ENCODE assay signal across 14 cellular contexts in the genomic region with DNA sequence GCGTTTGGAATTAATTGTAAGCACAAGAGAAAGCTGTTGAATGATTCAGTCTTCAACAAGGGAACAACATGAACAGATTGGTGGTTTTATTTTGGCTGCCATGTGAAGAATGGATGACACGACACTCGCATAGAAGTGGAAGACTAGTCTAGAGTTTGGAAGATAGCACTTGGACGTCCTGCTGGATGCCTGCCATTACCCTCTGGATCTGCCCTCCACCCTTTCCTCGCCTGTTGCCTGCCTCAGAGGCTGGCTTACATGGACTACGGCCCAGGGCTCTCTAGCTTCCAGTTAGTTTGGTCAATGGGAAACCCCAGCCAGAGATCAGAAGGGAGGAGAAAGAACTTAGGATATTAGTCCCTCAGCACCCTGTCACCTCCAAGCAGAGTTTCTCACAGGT.
DNase-seq lines count a peak whose midpoint lies in the region; ATAC-seq and TF ChIP-seq lines count a peak whose summit lies in the region.
"Had no signal": no experiment of that assay in that cellular context is flagged by ENCODE, and none has a peak within 500 bp of the region (broad histone marks: within the 10 kb centered on the region; RNA-seq: fewer than 3 reads in every experiment).

No MANE protein-coding gene starts in this region.

- H3K9ac ChIP-seq in mesenchymal stem cell (ENCODE audit: low read length) = no peak overlapping the region
- H3K9ac ChIP-seq: GM23248 had no signal

- no peak overlapping the region for H3K23ac ChIP-seq in mesenchymal stem cell (ENCODE audit: low read length in 2 of 2)

- no peak overlapping the region for H3K18ac ChIP-seq in mesenchymal stem cell (ENCODE audit: low read depth in 1 of 2, low read length in 2 of 2)

- H3K79me2 ChIP-seq in DOHH2 (ENCODE audit: control insufficient read depth, low read length) = no peaks in the 10 kb centered on the region

- no peaks in the 10 kb centered on the region for H4K20me1 ChIP-seq in DOHH2 (ENCODE audit: control insufficient read depth, insufficient read depth, low read depth, low read length)

- H3F3A ChIP-seq in DOHH2 (ENCODE audit: control insufficient read depth, insufficient read depth) = no peaks in the 10 kb centered on the region

- TF ChIP-seq CTCF in DOHH2 (IDR thresholded peaks at IDR 0.05; ENCODE audit: low read depth, low read length, poor library complexity, severe bottlenecking) = no peak

- H2AK5ac ChIP-seq in mesenchymal stem cell (ENCODE audit: low read length, severe bottlenecking) = no peak overlapping the region

- H3K4me1 ChIP-seq in DOHH2 (ENCODE audit: control insufficient read depth, low read length) (peaks cover 17% of the 10 kb centered on the region), mesenchymal stem cell (ENCODE audit: control insufficient read depth, insufficient read depth, low read depth, low read length) (no peaks in the 10 kb centered on the region)
- H3K4me1 ChIP-seq: A549, BE2C, Caco-2 had no signal

- no peak overlapping the region for H2BK12ac ChIP-seq in mesenchymal stem cell (ENCODE audit: low read length in 2 of 2)

- H4K91ac ChIP-seq in mesenchymal stem cell (ENCODE audit: low read length) = no peak overlapping the region

- H3K9me2 ChIP-seq in DOHH2 (replicated peaks; ENCODE audit: control insufficient read depth, low read length) = no peaks in the 10 kb centered on the region

- 83% methylated on average over 4 of the region's 6 CpGs for WGBS in mesenchymal stem cell

- H3K9me3 ChIP-seq in DOHH2 (ENCODE audit: control insufficient read depth, insufficient read depth, low read length) = no peaks in the 10 kb centered on the region
- no peaks in the 10 kb centered on the region for H3K9me3 ChIP-seq in mesenchymal stem cell (ENCODE audit: control insufficient read depth, low read length)
- H3K9me3 ChIP-seq: A549, BE2C, Caco-2 had no signal

- no peak overlapping the region for H3K4me3 ChIP-seq in DOHH2 (ENCODE audit: low read length)
- H3K4me3 ChIP-seq in mesenchymal stem cell (ENCODE audit: insufficient read depth in 1 of 2, low read depth in 1 of 2, low read length in 2 of 2) = no peak overlapping the region
- H3K4me3 ChIP-seq: A549, GM23248 had no signal

- H3K36me3 ChIP-seq in DOHH2 (ENCODE audit: control insufficient read depth, low read length) (no peaks in the 10 kb centered on the region), mesenchymal stem cell (ENCODE audit: control insufficient read depth in 1 of 2, insufficient read depth in 2 of 2, low read depth in 1 of 2, low read length in 2 of 2) (no peaks in the 10 kb centered on the region)
- H3K36me3 ChIP-seq: BE2C had no signal

- no peak overlapping the region for H2BK5ac ChIP-seq in mesenchymal stem cell (ENCODE audit: low read depth, low read length, poor library complexity, severe bottlenecking)

- H3K14ac ChIP-seq in mesenchymal stem cell (ENCODE audit: low read length in 2 of 2) = no peak overlapping the region

- no peak overlapping the region for H2BK120ac ChIP-seq in mesenchymal stem cell (ENCODE audit: low read depth, low read length)

- DNase-seq in NCI-H446 treated with DMSO at 0.1 percent for 48 hours (lab: John Stamatoyannopoulos, UW) (peak; percentile 37), mesenchymal stem cell (no peak), retina (no peak)
- DNase-seq in activated CD4-positive, CD25-positive, alpha-beta regulatory T cell (lab: John Stamatoyannopoulos, UW) = no peak
- DNase-seq: BE2C; Caco-2; CD8-positive, alpha-beta memory T cell; DND-41; GM23248; H9 had no signal

- H3K27ac ChIP-seq in DOHH2 (ENCODE audit: low read depth, low read length) = no peak overlapping the region
- no peak overlapping the region for H3K27ac ChIP-seq in mesenchymal stem cell (ENCODE audit: low read length, poor library complexity, severe bottlenecking)
- H3K27ac ChIP-seq: A549, GM23248 had no signal

- peak overlapping the region; percentile 13 for H2BK15ac ChIP-seq in mesenchymal stem cell (ENCODE audit: low read depth, poor library complexity, severe bottlenecking)

- H3K4ac ChIP-seq in mesenchymal stem cell (ENCODE audit: low read depth in 1 of 2, low read length in 2 of 2) = no peak overlapping the region

- ATAC-seq in GM21576 (IDR thresholded peaks at IDR 0.05; ENCODE audit: unreplicated experiment) = no peak
- ATAC-seq: A549, HepG2 had no signal

- H3K4me2 ChIP-seq in DOHH2 (ENCODE audit: low read length) = peak overlapping the region; percentile 39
- H3K4me2 ChIP-seq in mesenchymal stem cell (ENCODE audit: low read length, poor library complexity, severe bottlenecking) = no peak overlapping the region
- H3K4me2 ChIP-seq: A549 had no signal

- no peaks in the 10 kb centered on the region for H3K27me3 ChIP-seq in DOHH2 (ENCODE audit: control insufficient read depth, low read length)
- H3K27me3 ChIP-seq in mesenchymal stem cell (ENCODE audit: control insufficient read depth in 1 of 2, insufficient read depth in 1 of 2, low read length in 2 of 2) = no peaks in the 10 kb centered on the region
- H3K27me3 ChIP-seq: BE2C had no signal

- no peak overlapping the region for H4K8ac ChIP-seq in mesenchymal stem cell (ENCODE audit: low read length)

- H2AFZ ChIP-seq in mesenchymal stem cell (ENCODE audit: low read depth, low read length) = no peak overlapping the region
- H2AFZ ChIP-seq: GM23248 had no signal

- H3K79me1 ChIP-seq in mesenchymal stem cell (replicated peaks; ENCODE audit: low read length, poor library complexity, severe bottlenecking) = no peaks in the 10 kb centered on the region
